29 cellular contexts compared by ENCODE assay signal in genomic region chr7:140013676-140014075, GRCh38.
"Had no signal": no experiment of that assay in that cellular context is flagged by ENCODE, and none has a peak within 500 bp of the region (broad histone marks: within the 10 kb centered on the region; RNA-seq: fewer than 3 reads in every experiment).

No MANE protein-coding gene starts in this region.

- H3K4me3 Mint-ChIP-seq: activated CD4-positive, alpha-beta T cell treated with anti-CD3 and anti-CD28 coated beads, Interleukin-2, amount 10 ng/mL, durations not matched to agents 7 days and 5 days; activated CD8-positive, alpha-beta T cell treated with anti-CD3 and anti-CD28 coated beads, Interleukin-2, amount 10 ng/mL, durations not matched to agents 7 days and 5 days; activated naive CD8-positive, alpha-beta T cell treated with anti-CD3 and anti-CD28 coated beads for 36 hours; activated T-cell treated with anti-CD3 and anti-CD28 coated beads, Interleukin-2, amount 50 U/mL, for 24 hours had no signal

- H3K36me3 Mint-ChIP-seq: activated naive CD8-positive, alpha-beta T cell treated with anti-CD3 and anti-CD28 coated beads for 36 hours had no signal

- H3K4me1 Mint-ChIP-seq: activated CD4-positive, alpha-beta T cell treated with anti-CD3 and anti-CD28 coated beads, Interleukin-2, amount 10 ng/mL, durations not matched to agents 7 days and 5 days; activated naive CD8-positive, alpha-beta T cell treated with anti-CD3 and anti-CD28 coated beads for 36 hours had no signal

- DNase-seq: activated CD4-positive, alpha-beta T cell treated with anti-CD3 and anti-CD28 coated beads, Interleukin-2, amount 10 ng/mL, durations not matched to agents 7 days and 5 days; activated CD4-positive, alpha-beta T cell treated with anti-CD3 and anti-CD28 coated beads, Interleukin-2, amount 50 U/mL, for 48 hours; activated CD8-positive, alpha-beta T cell treated with anti-CD3 and anti-CD28 coated beads, Interleukin-2, amount 10 ng/mL, durations not matched to agents 7 days and 5 days; activated naive CD4-positive, alpha-beta T cell; activated naive CD4-positive, alpha-beta T cell treated with anti-CD3 and anti-CD28 coated beads, Interleukin-2, amount 50 U/mL, for 16 hours; activated naive CD8-positive, alpha-beta T cell treated with anti-CD3 and anti-CD28 coated beads for 36 hours; activated T-cell treated with anti-CD3 and anti-CD28 coated beads, Interleukin-2, amount 50 U/mL, for 24 hours; amniotic stem cell; brain microvascular endothelial cell; central memory CD4-positive, alpha-beta T cell; Kasumi-1; KG1; MG63; NCI-H1048; NCI-H1105 treated with DMSO at 0.1 percent for 48 hours; NCI-H1436; NCI-H1694; NCI-H2029; NCI-H345; NCI-H524 treated with DMSO at 0.1 percent for 48 hours; NK-92 treated with Interleukin-12 subunit alpha and Interleukin-12 subunit beta, amount 100 ng/mL, for 24 hours; PC-3; SIG-M5; SW 1271; T-helper 1 cell; T1000; WERI-Rb-1 had no signal

- H3K9me3 Mint-ChIP-seq: activated CD4-positive, alpha-beta T cell treated with anti-CD3 and anti-CD28 coated beads, Interleukin-2, amount 10 ng/mL, durations not matched to agents 7 days and 5 days; activated naive CD8-positive, alpha-beta T cell treated with anti-CD3 and anti-CD28 coated beads for 36 hours; activated T-cell treated with anti-CD3 and anti-CD28 coated beads, Interleukin-2, amount 50 U/mL, for 24 hours had no signal

- ATAC-seq: activated CD8-positive, alpha-beta T cell treated with anti-CD3 and anti-CD28 coated beads, Interleukin-2, amount 10 ng/mL, durations not matched to agents 7 days and 5 days; PC-3; Right ventricle myocardium inferior; SK-N-SH treated with all-trans-retinoic acid at 6 μM for 48 hours had no signal

- H3K27ac Mint-ChIP-seq: activated CD4-positive, alpha-beta T cell treated with anti-CD3 and anti-CD28 coated beads, Interleukin-2, amount 10 ng/mL, durations not matched to agents 7 days and 5 days; activated CD8-positive, alpha-beta T cell treated with anti-CD3 and anti-CD28 coated beads, Interleukin-2, amount 10 ng/mL, durations not matched to agents 7 days and 5 days; activated naive CD8-positive, alpha-beta T cell treated with anti-CD3 and anti-CD28 coated beads for 36 hours; activated T-cell treated with anti-CD3 and anti-CD28 coated beads, Interleukin-2, amount 50 U/mL, for 24 hours had no signal
